30 cellular contexts compared by ENCODE assay signal in genomic region chrX:2657532-2657931, GRCh38.
"Had no signal": no experiment of that assay in that cellular context is flagged by ENCODE, and none has a peak within 500 bp of the region (broad histone marks: within the 10 kb centered on the region; RNA-seq: fewer than 3 reads in every experiment).

No MANE protein-coding gene starts in this region.

- ATAC-seq: activated CD8-positive, alpha-beta T cell treated with anti-CD3 and anti-CD28 coated beads for 36 hours; activated naive CD8-positive, alpha-beta T cell treated with anti-CD3 and anti-CD28 coated beads, Interleukin-2, amount 50 U/mL, for 24 hours; activated T-cell treated with anti-CD3 and anti-CD28 coated beads, Interleukin-2, amount 50 U/mL, for 4 hours; body of pancreas; effector memory CD8-positive, alpha-beta T cell; foreskin keratinocyte; gastrocnemius medialis; WTC11 had no signal

- H3K4me1 Mint-ChIP-seq: activated naive CD4-positive, alpha-beta T cell treated with anti-CD3 and anti-CD28 coated beads, Interleukin-2, amount 50 U/mL, for 24 hours; activated naive CD8-positive, alpha-beta T cell treated with anti-CD3 and anti-CD28 coated beads for 36 hours; activated naive CD8-positive, alpha-beta T cell treated with anti-CD3 and anti-CD28 coated beads, Interleukin-2, amount 50 U/mL, for 24 hours had no signal

- H3K4me3 ChIP-seq: adrenal gland, body of pancreas, esophagus muscularis mucosa, gastrocnemius medialis had no signal

- DNase-seq: activated CD4-positive, alpha-beta T cell treated with anti-CD3 and anti-CD28 coated beads for 1 hour; activated CD4-positive, alpha-beta T cell treated with anti-CD3 and anti-CD28 coated beads for 4 hours; activated CD4-positive, alpha-beta T cell treated with anti-CD3 and anti-CD28 coated beads, Interleukin-2, amount 10 ng/mL, durations not matched to agents 7 days and 5 days; activated CD4-positive, alpha-beta T cell treated with anti-CD3 and anti-CD28 coated beads, Interleukin-2, amount 50 U/mL, for 4 hours; activated CD8-positive, alpha-beta memory T cell treated with anti-CD3 and anti-CD28 coated beads for 24 hours; activated CD8-positive, alpha-beta T cell treated with anti-CD3 and anti-CD28 coated beads for 36 hours; activated effector memory CD4-positive, alpha-beta T cell treated with anti-CD3 and anti-CD28 coated beads, Interleukin-2, amount 50 U/mL, for 16 hours; activated naive CD4-positive, alpha-beta T cell treated with anti-CD3 and anti-CD28 coated beads for 36 hours; activated naive CD8-positive, alpha-beta T cell treated with anti-CD3 and anti-CD28 coated beads for 36 hours; activated naive CD8-positive, alpha-beta T cell treated with anti-CD3 and anti-CD28 coated beads, Interleukin-2, amount 50 U/mL, for 24 hours; activated T-cell treated with anti-CD3 and anti-CD28 coated beads, Interleukin-2, amount 50 U/mL, for 4 hours; adrenal gland; amygdala; aorta; body of pancreas; caudate nucleus; cortex of kidney; dermis blood vessel endothelial cell; effector CD4-positive, alpha-beta T cell; effector memory CD8-positive, alpha-beta T cell; erythroblast; foreskin keratinocyte; gastrocnemius medialis; glutamatergic neuron; T-helper 2 cell had no signal

- H3K27ac ChIP-seq: adrenal gland, body of pancreas, esophagus muscularis mucosa, foreskin keratinocyte, gastrocnemius medialis, VCaP had no signal

- H3K9me3 ChIP-seq: adrenal gland, body of pancreas, esophagus muscularis mucosa, gastrocnemius medialis had no signal

- H3K9me3 Mint-ChIP-seq: activated CD4-positive, alpha-beta T cell treated with anti-CD3 and anti-CD28 coated beads, Interleukin-2, amount 10 ng/mL, durations not matched to agents 7 days and 5 days; activated CD8-positive, alpha-beta T cell treated with anti-CD3 and anti-CD28 coated beads for 36 hours; activated naive CD4-positive, alpha-beta T cell treated with anti-CD3 and anti-CD28 coated beads for 36 hours; activated naive CD4-positive, alpha-beta T cell treated with anti-CD3 and anti-CD28 coated beads, Interleukin-2, amount 50 U/mL, for 24 hours; activated naive CD8-positive, alpha-beta T cell treated with anti-CD3 and anti-CD28 coated beads for 36 hours; activated naive CD8-positive, alpha-beta T cell treated with anti-CD3 and anti-CD28 coated beads, Interleukin-2, amount 50 U/mL, for 24 hours; activated T-cell treated with anti-CD3 and anti-CD28 coated beads, Interleukin-2, amount 50 U/mL, for 4 hours; activated T-helper 2 cell treated with anti-CD3 and anti-CD28 coated beads, Interferon-gamma antibody, Interleukin-2, Interleukin-4, amounts not matched to agents 10 μg/mL and 5 μg/mL and 100 μg/mL, durations not matched to agents 14 hours and 24 hours and 36 hours; effector memory CD8-positive, alpha-beta T cell had no signal

- H3K27me3 Mint-ChIP-seq: activated CD4-positive, alpha-beta T cell treated with anti-CD3 and anti-CD28 coated beads, Interleukin-2, amount 10 ng/mL, durations not matched to agents 7 days and 5 days; activated CD8-positive, alpha-beta T cell treated with anti-CD3 and anti-CD28 coated beads for 36 hours; activated naive CD4-positive, alpha-beta T cell treated with anti-CD3 and anti-CD28 coated beads, Interleukin-2, amount 50 U/mL, for 24 hours; activated naive CD8-positive, alpha-beta T cell treated with anti-CD3 and anti-CD28 coated beads for 36 hours; activated naive CD8-positive, alpha-beta T cell treated with anti-CD3 and anti-CD28 coated beads, Interleukin-2, amount 50 U/mL, for 24 hours; effector memory CD8-positive, alpha-beta T cell had no signal

- H3K36me3 ChIP-seq: adrenal gland, esophagus muscularis mucosa, gastrocnemius medialis had no signal

- H3K27me3 ChIP-seq: adrenal gland, body of pancreas, esophagus muscularis mucosa, foreskin keratinocyte, gastrocnemius medialis had no signal

- H3K27ac Mint-ChIP-seq: activated CD4-positive, alpha-beta T cell treated with anti-CD3 and anti-CD28 coated beads, Interleukin-2, amount 10 ng/mL, durations not matched to agents 7 days and 5 days; activated naive CD4-positive, alpha-beta T cell treated with anti-CD3 and anti-CD28 coated beads for 36 hours; activated naive CD4-positive, alpha-beta T cell treated with anti-CD3 and anti-CD28 coated beads, Interleukin-2, amount 50 U/mL, for 24 hours; activated naive CD8-positive, alpha-beta T cell treated with anti-CD3 and anti-CD28 coated beads for 36 hours; activated naive CD8-positive, alpha-beta T cell treated with anti-CD3 and anti-CD28 coated beads, Interleukin-2, amount 50 U/mL, for 24 hours; activated T-helper 2 cell treated with anti-CD3 and anti-CD28 coated beads, Interferon-gamma antibody, Interleukin-2, Interleukin-4, amounts not matched to agents 10 μg/mL and 5 μg/mL and 100 μg/mL, durations not matched to agents 14 hours and 24 hours and 36 hours had no signal

- H3K4me3 Mint-ChIP-seq: activated CD4-positive, alpha-beta T cell treated with anti-CD3 and anti-CD28 coated beads, Interleukin-2, amount 10 ng/mL, durations not matched to agents 7 days and 5 days; activated CD8-positive, alpha-beta T cell treated with anti-CD3 and anti-CD28 coated beads for 36 hours; activated naive CD4-positive, alpha-beta T cell treated with anti-CD3 and anti-CD28 coated beads for 36 hours; activated naive CD4-positive, alpha-beta T cell treated with anti-CD3 and anti-CD28 coated beads, Interleukin-2, amount 50 U/mL, for 24 hours; activated naive CD8-positive, alpha-beta T cell treated with anti-CD3 and anti-CD28 coated beads for 36 hours; activated naive CD8-positive, alpha-beta T cell treated with anti-CD3 and anti-CD28 coated beads, Interleukin-2, amount 50 U/mL, for 24 hours; activated T-cell treated with anti-CD3 and anti-CD28 coated beads, Interleukin-2, amount 50 U/mL, for 4 hours; effector memory CD8-positive, alpha-beta T cell; WTC11 had no signal

- H3K4me1 ChIP-seq: adrenal gland, esophagus muscularis mucosa, foreskin keratinocyte, gastrocnemius medialis had no signal
